In the genomic region with DNA sequence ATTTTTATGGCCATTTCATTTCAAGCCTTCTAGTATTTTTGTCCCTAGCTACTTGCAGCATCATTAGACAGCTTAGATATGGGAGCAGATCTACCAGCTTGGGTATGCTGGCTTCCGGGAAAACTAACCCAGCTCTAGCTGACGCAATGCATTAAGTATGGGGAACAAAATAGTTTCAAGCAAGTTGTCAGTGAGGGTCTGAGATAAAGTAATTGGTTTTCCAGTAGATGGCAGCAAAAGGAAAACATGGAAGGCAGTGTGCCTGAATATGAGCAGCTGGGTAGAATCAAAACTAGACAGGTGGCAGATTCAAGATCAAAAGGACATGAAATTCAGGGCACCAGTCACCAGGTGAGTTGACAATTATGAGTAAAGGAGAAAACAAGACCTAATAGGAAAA, we compare ENCODE assay signal across 9 cellular contexts.
DNase-seq lines count a peak whose midpoint lies in the region; ATAC-seq and TF ChIP-seq lines count a peak whose summit lies in the region.
"Had no signal": no experiment of that assay in that cellular context is flagged by ENCODE, and none has a peak within 500 bp of the region (broad histone marks: within the 10 kb centered on the region; RNA-seq: fewer than 3 reads in every experiment).

No MANE protein-coding gene starts in this region.

- H3K27ac ChIP-seq in spleen, result no peak overlapping the region

- no peaks in the 10 kb centered on the region for H3K36me3 ChIP-seq in spleen

- H3K27ac Mint-ChIP-seq in type B pancreatic cell, result peak overlapping the region; percentile 45
- H3K27ac Mint-ChIP-seq: stimulated activated naive B cell treated with anti-CD40 and anti-IgM and Interleukin-4, amounts not matched to agents 10 μg/mL and 1 μg/mL and 100 μg/mL, for 72 hours had no signal

- 18 to 51% (median 26%) methylated on average over 2 of the region's 2 CpGs for WGBS in spleen, 5 donors

- TF ChIP-seq POLR2A in spleen (IDR thresholded peaks at IDR 0.05), result no peak

- no peaks in the 10 kb centered on the region for H3K27me3 Mint-ChIP-seq in type B pancreatic cell
- H3K27me3 Mint-ChIP-seq: stimulated activated naive B cell treated with anti-CD40 and anti-IgM and Interleukin-4, amounts not matched to agents 10 μg/mL and 1 μg/mL and 100 μg/mL, for 72 hours had no signal

- no peaks in the 10 kb centered on the region for H3K9me3 ChIP-seq in spleen

- peak; percentile 79 for DNase-seq in AG10803 (ENCODE audit: low read depth)
- DNase-seq in HT1080 (ENCODE audit: low read depth), result peak; percentile 84
- DNase-seq in RPMI8226, result peak; percentile 21
- peak; percentile 52 for DNase-seq in foreskin melanocyte
- no peak for DNase-seq in type B pancreatic cell (ENCODE audit: extremely low spot score, unreplicated experiment)
- no peak for DNase-seq in activated T-cell treated with anti-CD3 and anti-CD28 coated beads, Interleukin-2, amount 50 U/mL, for 48 hours
- DNase-seq in spleen, result no peak
- DNase-seq: stimulated activated naive B cell treated with anti-CD40 and anti-IgM and Interleukin-4, amounts not matched to agents 10 μg/mL and 1 μg/mL and 100 μg/mL, for 72 hours had no signal

- intact Hi-C loops in spleen (cut with DNase I; ENCODE audit: low total_unique reads), result no loop called here

- no peaks in the 10 kb centered on the region for H3K4me1 ChIP-seq in spleen

- no peak for ATAC-seq in GM18873 (IDR thresholded peaks at IDR 0.05; ENCODE audit: low FRiP score, unreplicated experiment)

- H3K4me1 Mint-ChIP-seq in type B pancreatic cell (ENCODE audit: unreplicated experiment), result peaks cover 28% of the 10 kb centered on the region
- H3K4me1 Mint-ChIP-seq: stimulated activated naive B cell treated with anti-CD40 and anti-IgM and Interleukin-4, amounts not matched to agents 10 μg/mL and 1 μg/mL and 100 μg/mL, for 72 hours had no signal

- H3K4me3 ChIP-seq in AG10803 (ENCODE audit: low read length), result no peak overlapping the region
- no peak overlapping the region for H3K4me3 ChIP-seq in spleen

- TF ChIP-seq CTCF in AG10803 (conservative IDR thresholded peaks at IDR 0.05; ENCODE audit: low read length) (peak; percentile 43), type B pancreatic cell (conservative IDR thresholded peaks at IDR 0.05) (peak; percentile 54), spleen (IDR thresholded peaks at IDR 0.05 in 8 of 11, conservative IDR thresholded peaks at IDR 0.05 in 3 of 11) (no peak)

- H3K27me3 ChIP-seq in spleen (replicated peaks in 1 of 7), result no peaks in the 10 kb centered on the region

- H3K36me3 Mint-ChIP-seq in type B pancreatic cell, result no peaks in the 10 kb centered on the region
- H3K36me3 Mint-ChIP-seq: stimulated activated naive B cell treated with anti-CD40 and anti-IgM and Interleukin-4, amounts not matched to agents 10 μg/mL and 1 μg/mL and 100 μg/mL, for 72 hours had no signal

- H3K9me3 Mint-ChIP-seq in type B pancreatic cell, result peaks cover 5% of the 10 kb centered on the region

- H3K4me3 Mint-ChIP-seq in type B pancreatic cell, result no peak overlapping the region
- H3K4me3 Mint-ChIP-seq: stimulated activated naive B cell treated with anti-CD40 and anti-IgM and Interleukin-4, amounts not matched to agents 10 μg/mL and 1 μg/mL and 100 μg/mL, for 72 hours had no signal

Comparison
In these comparisons a context has a peak if more than half of its experiments do, and no peak if none do; other contexts are left out.
1. DNase-seq: peak in AG10803 (single experiment), HT1080 (single experiment), RPMI8226 (single experiment) and foreskin melanocyte (single experiment); none in type B pancreatic cell (single experiment), activated T-cell treated with anti-CD3 and anti-CD28 coated beads, Interleukin-2, amount 50 U/mL, for 48 hours (0 of 2) and spleen (single experiment).
2. CTCF ChIP-seq: peak in AG10803 (single experiment) and type B pancreatic cell (single experiment); none in spleen (0 of 11).